Comparison of ENCODE assay signal across 26 cellular contexts in the genomic region with DNA sequence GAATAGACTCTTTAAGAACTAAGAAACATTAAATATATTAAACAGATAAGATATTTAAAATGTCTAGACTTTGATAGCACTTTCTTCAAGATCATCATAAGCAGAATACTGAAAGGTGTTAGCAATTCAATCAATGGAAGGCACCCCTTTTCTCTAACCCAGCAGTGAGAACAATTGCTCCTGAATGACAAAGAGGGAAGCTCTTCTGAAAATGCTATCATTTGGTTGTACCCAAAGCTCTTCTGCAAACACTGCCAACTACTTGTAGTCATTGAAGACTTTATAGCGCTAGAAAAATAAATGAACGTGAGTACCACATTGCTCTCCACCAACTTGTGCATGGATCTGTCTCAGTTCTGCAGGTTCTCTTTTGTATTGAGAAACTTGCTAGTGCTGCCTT.
"Had no signal": no experiment of that assay in that cellular context is flagged by ENCODE, and none has a peak within 500 bp of the region (broad histone marks: within the 10 kb centered on the region; RNA-seq: fewer than 3 reads in every experiment).

No MANE protein-coding gene starts in this region.

- DNase-seq: islet precursor cell; left ventricle myocardium inferior; mesendoderm; naive B cell; natural killer cell; nephron progenitor cell; ovary; retina; right cardiac atrium; stimulated activated CD4-positive, alpha-beta T cell treated with anti-CD3 and anti-CD28 coated beads, Interleukin-12 subunit alpha, Interleukin-12 subunit beta, amount 100 ng/mL, for 4 hours; stimulated activated CD4-positive, alpha-beta T cell treated with anti-CD3 and anti-CD28 coated beads, Interleukin-15, amount 100 ng/mL, for 24 hours; stimulated activated CD4-positive, alpha-beta T cell treated with anti-CD3 and anti-CD28 coated beads, Interleukin-2, amount 100 ng/mL, for 24 hours; stimulated activated CD4-positive, alpha-beta T cell treated with anti-CD3 and anti-CD28 coated beads, Interleukin-4, amount 100 ng/mL, for 1 hour; stimulated activated naive B cell treated with anti-CD40 and anti-IgM and Interleukin-4, amounts not matched to agents 10 μg/mL and 1 μg/mL and 100 μg/mL, for 72 hours; stimulated activated naive CD8-positive, alpha-beta T cell treated with anti-CD3 and anti-CD28 coated beads, Interleukin-15, Interleukin-2, amounts not matched to agents 100 U/mL and 50 U/mL, for 24 hours; stomach; testis; thyroid gland; transverse colon; upper lobe of left lung had no signal

- H3K9me3 Mint-ChIP-seq: mesothelial cell of epicardium; nephron progenitor cell; stimulated activated naive B cell treated with anti-CD40 and anti-IgM and Interleukin-4, amounts not matched to agents 10 μg/mL and 1 μg/mL and 100 μg/mL, for 72 hours had no signal

- H3K36me3 ChIP-seq: left ventricle myocardium inferior, ovary, stomach, thyroid gland, transverse colon, upper lobe of left lung, vagina had no signal

- H3K27me3 Mint-ChIP-seq: naive B cell; progenitor cell of endocrine pancreas; stimulated activated naive B cell treated with anti-CD40 and anti-IgM and Interleukin-4, amounts not matched to agents 10 μg/mL and 1 μg/mL and 100 μg/mL, for 72 hours had no signal

- ATAC-seq: natural killer cell; right cardiac atrium; sciatic nerve; stimulated activated naive B cell treated with anti-CD40 and anti-IgM and Interleukin-4, amounts not matched to agents 10 μg/mL and 1 μg/mL and 100 μg/mL, for 72 hours; stimulated activated naive CD8-positive, alpha-beta T cell treated with anti-CD3 and anti-CD28 coated beads, Interleukin-15, Interleukin-2, amounts not matched to agents 100 U/mL and 50 U/mL, for 24 hours had no signal

- H3K36me3 Mint-ChIP-seq: mesothelial cell of epicardium; naive B cell; natural killer cell; stimulated activated naive B cell treated with anti-CD40 and anti-IgM and Interleukin-4, amounts not matched to agents 10 μg/mL and 1 μg/mL and 100 μg/mL, for 72 hours had no signal

- H3K9me3 ChIP-seq: left ventricle myocardium inferior, ovary, stomach, testis, thyroid gland, transverse colon, upper lobe of left lung, vagina had no signal

- H3K27ac Mint-ChIP-seq: mesothelial cell of epicardium; naive B cell; natural killer cell; nephron progenitor cell; progenitor cell of endocrine pancreas; stimulated activated naive B cell treated with anti-CD40 and anti-IgM and Interleukin-4, amounts not matched to agents 10 μg/mL and 1 μg/mL and 100 μg/mL, for 72 hours had no signal

- H3K4me3 Mint-ChIP-seq: mesothelial cell of epicardium; naive B cell; natural killer cell; nephron progenitor cell; stimulated activated naive B cell treated with anti-CD40 and anti-IgM and Interleukin-4, amounts not matched to agents 10 μg/mL and 1 μg/mL and 100 μg/mL, for 72 hours had no signal

- H3K4me1 ChIP-seq: left ventricle myocardium inferior, stomach, testis, thyroid gland, transverse colon, upper lobe of left lung, vagina had no signal

- H3K27me3 ChIP-seq: ovary, stomach, testis, thyroid gland, transverse colon, upper lobe of left lung, vagina had no signal

- H3K4me3 ChIP-seq: left ventricle myocardium inferior, lung, ovary, skin epidermis, stomach, testis, thyroid gland, transverse colon, upper lobe of left lung, vagina had no signal

- H3K27ac ChIP-seq: left ventricle myocardium inferior, ovary, skin epidermis, stomach, testis, thyroid gland, transverse colon, upper lobe of left lung, vagina had no signal

- H3K4me1 Mint-ChIP-seq: mesothelial cell of epicardium; naive B cell; natural killer cell; stimulated activated naive B cell treated with anti-CD40 and anti-IgM and Interleukin-4, amounts not matched to agents 10 μg/mL and 1 μg/mL and 100 μg/mL, for 72 hours had no signal
